ENCODE assay signal across 17 cellular contexts in genomic region chr16:24288516-24288915, GRCh38. TPM values are rescaled to one million over a fixed set of nuclear protein-coding genes. Genes with fewer than 3 reads are reported as not detected.
DNase-seq lines count a peak whose midpoint lies in the region; FAIRE-seq and TF ChIP-seq lines count a peak whose summit lies in the region.
"Had no signal": no experiment of that assay in that cellular context is flagged by ENCODE, and none has a peak within 500 bp of the region (broad histone marks: within the 10 kb centered on the region; RNA-seq: fewer than 3 reads in every experiment).

No MANE protein-coding gene starts in this region.

- no peaks in the 10 kb centered on the region for H4K20me1 ChIP-seq in H1 (replicated peaks in 1 of 2; ENCODE audit: control insufficient read depth in 1 of 2, insufficient read depth in 2 of 2, low read length in 2 of 2)
- H4K20me1 ChIP-seq: BLaER1 had no signal

- no peak overlapping the region for H3K9ac ChIP-seq in H1 (replicated peaks in 1 of 4; ENCODE audit: extremely low read depth in 1 of 4, low read depth in 3 of 4, low read length in 3 of 4)
- H3K9ac ChIP-seq: BLaER1 had no signal

- POLR2A ChIA-PET in H1 (lab: Charles Lee; ENCODE audit: partially characterized antibody): no interaction called here

- H3K4me3 ChIP-seq in H1 (ENCODE audit: extremely low read depth in 1 of 4, insufficient read depth in 2 of 4, low read depth in 3 of 4, low read length in 4 of 4): no peak overlapping the region
- H3K4me3 ChIP-seq: BLaER1 had no signal

- H3K4ac ChIP-seq in H1 (replicated peaks; ENCODE audit: insufficient read length, low read depth, low read length): no peak overlapping the region

- H2BK20ac ChIP-seq in H1 (ENCODE audit: low read length): no peak overlapping the region

- H3K79me2 ChIP-seq in H1 (ENCODE audit: control insufficient read depth in 1 of 2, insufficient read depth in 2 of 2, low read length in 2 of 2): no peaks in the 10 kb centered on the region

- H2BK15ac ChIP-seq in H1 (ENCODE audit: low read length): no peak overlapping the region

- no peak overlapping the region for H2BK12ac ChIP-seq in H1 (ENCODE audit: low read depth, low read length)

- no peaks in the 10 kb centered on the region for H3K79me1 ChIP-seq in H1 (ENCODE audit: low read depth, low read length)

- FAIRE-seq in H1 (lab: Jason Lieb, UNC): no peak
- FAIRE-seq: GM12892 had no signal

- no peak overlapping the region for H4K91ac ChIP-seq in H1 (replicated peaks; ENCODE audit: insufficient read length, low read length)

- H3K56ac ChIP-seq in H1 (replicated peaks; ENCODE audit: insufficient read length, low read depth, low read length): no peak overlapping the region

- TF ChIP-seq CTCF in H1 (IDR thresholded peaks at IDR 0.05; ENCODE audit: control extremely low read depth in 1 of 3, insufficient read depth in 1 of 3, low read depth in 1 of 3, low read length in 3 of 3): no peak

- H2BK5ac ChIP-seq in H1 (ENCODE audit: low read depth, low read length): no peak overlapping the region; the same call in 1 of the 2 replicates

- H3K27me3 ChIP-seq in H1 (replicated peaks in 1 of 4; ENCODE audit: control insufficient read depth in 3 of 4, extremely low read depth in 1 of 4, insufficient read depth in 3 of 4, low read length in 3 of 4): no peaks in the 10 kb centered on the region
- H3K27me3 ChIP-seq: BLaER1 had no signal

- no peak overlapping the region for H3K14ac ChIP-seq in H1 (ENCODE audit: insufficient read length)

- 0 out of 2 replicates have a peak overlapping the region, but pooled peaks have one; percentile 53 for H2AFZ ChIP-seq in H1 (ENCODE audit: low read length)

- no peak overlapping the region for H4K5ac ChIP-seq in H1 (ENCODE audit: insufficient read length, low read depth, low read length)

- H2BK120ac ChIP-seq in H1 (replicated peaks; ENCODE audit: low read depth, low read length): no peak overlapping the region

- 86% methylated on average over 2 of the region's 2 CpGs; no CpG with 5 or more reads in 1 of the 2 experiments for whole genome bisulfite sequencing in H1 (ENCODE audit: extremely low coverage in 1 of 2, insufficient coverage in 1 of 2, insufficient read length in 1 of 2, insufficient replicate concordance in 2 of 2, low coverage in 1 of 2, low lambda C conversion rate in 2 of 2, missing lambda C conversion rate in 1 of 2), 2 experiments

- no peaks in the 10 kb centered on the region for H3K4me1 ChIP-seq in H1 (replicated peaks in 1 of 4; ENCODE audit: control insufficient read depth in 3 of 4, insufficient read depth in 4 of 4, low read length in 3 of 4)
- H3K4me1 ChIP-seq: BLaER1, Caco-2 had no signal

- H3K23me2 ChIP-seq in H1 (ENCODE audit: low read depth, low read length): no peaks in the 10 kb centered on the region

- H3K4me2 ChIP-seq in H1 (ENCODE audit: insufficient read depth in 1 of 2, low read depth in 2 of 2, low read length in 2 of 2): no peak overlapping the region
- H3K4me2 ChIP-seq: BLaER1 had no signal

- H3K23ac ChIP-seq in H1 (ENCODE audit: insufficient read length): no peak overlapping the region

- H3K36me3 ChIP-seq in H1 (ENCODE audit: control insufficient read depth in 2 of 4, insufficient read depth in 4 of 4, low read length in 3 of 4): no peaks in the 10 kb centered on the region
- H3K36me3 ChIP-seq: BLaER1 had no signal

- TF ChIP-seq EP300 in H1 (IDR thresholded peaks at IDR 0.05; ENCODE audit: borderline replicate concordance in 1 of 2, low read depth in 2 of 2, low read length in 2 of 2): no peak

- H3K9me3 ChIP-seq in H1 (ENCODE audit: insufficient read depth in 2 of 2, low read depth in 1 of 2, low read length in 1 of 2): no peaks in the 10 kb centered on the region
- H3K9me3 ChIP-seq: BLaER1, Caco-2 had no signal

- TF ChIP-seq POLR2A in H1 (IDR thresholded peaks at IDR 0.05; ENCODE audit: control extremely low read depth in 1 of 2, low read depth in 2 of 2, low read length in 2 of 2): no peak

- H4K8ac ChIP-seq in H1 (ENCODE audit: extremely low read depth, insufficient read depth, low read length): no peak overlapping the region

- CTCF ChIA-PET in H1 (lab: Charles Lee; ENCODE audit: partially characterized antibody): interaction anchor here (1.0 to 2.3 kb wide), 6 partner anchors 10 to 247 kb away, joined by 3 to 9 read pairs (median 4); no protein-coding TSS in a partner anchor

- no peak overlapping the region for H2AK5ac ChIP-seq in H1 (ENCODE audit: low read depth, low read length)

- H3K18ac ChIP-seq in H1 (ENCODE audit: extremely low read depth, low read length): no peak overlapping the region

- H3K27ac ChIP-seq in angular gyrus (ENCODE audit: low read depth, low read length) (peak overlapping the region; percentile 26), H1 (ENCODE audit: low read depth, low read length) (no peak overlapping the region)
- H3K27ac ChIP-seq: 22Rv1, BLaER1 had no signal

- DNase-seq in Ammon's horn (ENCODE audit: low spot score) (peak; percentile 68), H1 (ENCODE audit: low read depth in 1 of 2, low spot score in 2 of 2) (no peak), superior temporal gyrus (ENCODE audit: extremely low spot score) (peak; percentile 74), NCI-H1436 (lab: John Stamatoyannopoulos, UW) (no peak), NCI-H1092 treated with DMSO at 0.1 percent for 48 hours (lab: John Stamatoyannopoulos, UW) (no peak), NCI-H2029 (lab: John Stamatoyannopoulos, UW) (no peak)
- DNase-seq: Caco-2; CD8-positive, alpha-beta memory T cell; DND-41; GDM1; IMR-90 had no signal

- no peak for TF ChIP-seq RAD21 in H1 (IDR thresholded peaks at IDR 0.05 in 1 of 2, conservative IDR thresholded peaks at IDR 0.05 in 1 of 2; ENCODE audit: low read depth in 2 of 2, low read length in 2 of 2)

TF ChIP-seq in H1, 55 proteins besides CTCF, POLR2A, EP300 and RAD21:
- TF ChIP-seq ASH2L (IDR thresholded peaks at IDR 0.05; ENCODE audit: low read length) (no peak), TAF1 (IDR thresholded peaks at IDR 0.05; ENCODE audit: low read depth, low read length) (no peak), SP2 (IDR thresholded peaks at IDR 0.05; ENCODE audit: low read length) (no peak), HDAC2 (IDR thresholded peaks at IDR 0.05; ENCODE audit: borderline replicate concordance in 1 of 2, low read depth in 2 of 2, low read length in 2 of 2) (no peak), CEBPB (IDR thresholded peaks at IDR 0.05; ENCODE audit: low read depth, low read length) (no peak)

RNA-seq across cellular contexts. Expression of gene CACNG3, which starts 32.4 kb away (rescaled TPM):
- not detected in 2 replicates for total RNA-seq in H1 (2021; fragmentation: NEBNext Ultra II Directional; extraction: Animal tissue kit (Norgen Biotek cat#: 25700))
- 0.06 and 0.12 TPM in 2 replicates for polyA plus RNA-seq in H1 (2011; rRNA removed)
- polyA plus RNA-seq in H1 (2011; cell fraction: cytosol; rRNA removed): 0.08 TPM
- 0.04 TPM for polyA plus RNA-seq in H1 (2011; cell fraction: nucleus; rRNA removed)
- polyA plus RNA-seq in H1 (2012, experiment 1 of 2): 0.05 to 0.16 TPM (median 0.10 TPM) in 3 of 4 replicates, not detected in the other
- 0.09 TPM for polyA plus RNA-seq in H1 (2012, experiment 2 of 2)
- polyA plus RNA-seq in H1 (2013, experiment 1 of 2): 0.02 TPM
- polyA plus RNA-seq in H1 (2013, experiment 2 of 2): 0.04 TPM
- polyA minus RNA-seq in H1 (2011; rRNA and poly(A)+ RNA removed): 0.07 TPM in 1 of 2 replicates, not detected in the other
- polyA minus RNA-seq in H1 (2011; cell fraction: cytosol; rRNA and poly(A)+ RNA removed): not detected
- polyA minus RNA-seq in H1 (2011; cell fraction: nucleus; rRNA and poly(A)+ RNA removed): not detected
- total RNA-seq: Caco-2; CD8-positive, alpha-beta memory T cell; H4; HT-29; IMR-90 had no signal
- polyA plus RNA-seq: CD8-positive, alpha-beta memory T cell; IMR-90 had no signal

Comparison
In these comparisons a context has a peak if more than half of its experiments do, and no peak if none do; other contexts are left out.
1. DNase-seq: peak in Ammon's horn (single experiment) and superior temporal gyrus (single experiment); none in H1 (0 of 2), NCI-H1436 (single experiment), NCI-H1092 treated with DMSO at 0.1 percent for 48 hours (single experiment) and NCI-H2029 (single experiment).